20 cellular contexts compared by ENCODE assay signal in genomic region chr11:130918081-130918480, GRCh38. TPM values are rescaled to one million over a fixed set of nuclear protein-coding genes. Genes with fewer than 3 reads are reported as not detected.
DNase-seq lines count a peak whose midpoint lies in the region; ATAC-seq and TF ChIP-seq lines count a peak whose summit lies in the region.
"Had no signal": no experiment of that assay in that cellular context is flagged by ENCODE, and none has a peak within 500 bp of the region (broad histone marks: within the 10 kb centered on the region; RNA-seq: fewer than 3 reads in every experiment).

No MANE protein-coding gene starts in this region.

- DNase-seq in DND-41 (no peak), T-helper 17 cell (no peak), left colon (peak; percentile 39), spleen (peak; percentile 67), kidney tubule cell (ENCODE audit: low spot score) (no peak), superior temporal gyrus (ENCODE audit: extremely low spot score) (no peak)
- no peak for DNase-seq in activated CD4-positive, alpha-beta memory T cell treated with anti-CD3 and anti-CD28 coated beads, Interleukin-2, amount 10 ng/mL, durations not matched to agents 7 days and 5 days
- DNase-seq: CD4-positive, CD25-positive, alpha-beta regulatory T cell; COR-L47; H9; HFFc6; KBM-7; NCI-H1092; NCI-H1436; NCI-H187 treated with DMSO at 0.1 percent for 48 hours; NCI-H2107; NK-92 treated with Interleukin-12 subunit alpha and Interleukin-12 subunit beta, amount 100 ng/mL, for 24 hours; SHP77 treated with DMSO at 0.1 percent for 48 hours had no signal

- H3K27ac Mint-ChIP-seq in T-helper 17 cell: peak overlapping the region; percentile 14
- no peak overlapping the region for H3K27ac Mint-ChIP-seq in activated CD4-positive, alpha-beta memory T cell treated with anti-CD3 and anti-CD28 coated beads, Interleukin-2, amount 10 ng/mL, durations not matched to agents 7 days and 5 days
- H3K27ac Mint-ChIP-seq: H9, HFFc6 had no signal

- no peaks in the 10 kb centered on the region for H4K20me1 ChIP-seq in DND-41 (ENCODE audit: insufficient read depth, low read length)

- peaks cover 42% of the 10 kb centered on the region for H3K27me3 Mint-ChIP-seq in T-helper 17 cell
- H3K27me3 Mint-ChIP-seq in activated CD4-positive, alpha-beta memory T cell treated with anti-CD3 and anti-CD28 coated beads, Interleukin-2, amount 10 ng/mL, durations not matched to agents 7 days and 5 days: peaks cover 13% of the 10 kb centered on the region

- TF ChIP-seq CTCF in DND-41 (IDR thresholded peaks at IDR 0.05; ENCODE audit: borderline replicate concordance, extremely low read depth, low read length, poor library complexity, severe bottlenecking) (no peak), spleen (IDR thresholded peaks at IDR 0.05 in 8 of 11, conservative IDR thresholded peaks at IDR 0.05 in 3 of 11) (no peak)

- intact Hi-C loops in left colon (cut with DNase I, micrococcal nuclease): no loop called here
- intact Hi-C loops in spleen (cut with DNase I; ENCODE audit: low total_unique reads): no loop called here

- WGBS in spleen, 5 donors: 70 to 74% (median 72%) methylated on average over 6 of the region's 6 CpGs

- H3K4me3 Mint-ChIP-seq in T-helper 17 cell: no peak overlapping the region
- H3K4me3 Mint-ChIP-seq in activated CD4-positive, alpha-beta memory T cell treated with anti-CD3 and anti-CD28 coated beads, Interleukin-2, amount 10 ng/mL, durations not matched to agents 7 days and 5 days: no peak overlapping the region
- H3K4me3 Mint-ChIP-seq: H9, HFFc6 had no signal

- no peaks in the 10 kb centered on the region for H3K9me3 Mint-ChIP-seq in activated CD4-positive, alpha-beta memory T cell treated with anti-CD3 and anti-CD28 coated beads, Interleukin-2, amount 10 ng/mL, durations not matched to agents 7 days and 5 days
- H3K9me3 Mint-ChIP-seq: HFFc6 had no signal

- H3K27me3 ChIP-seq in DND-41 (ENCODE audit: insufficient read depth, low read length, poor library complexity) (no peaks in the 10 kb centered on the region), spleen (replicated peaks in 1 of 7) (peaks cover 0 to 28% (median 0%) of the 10 kb centered on the region in 7 donors)

- POLR2A ChIA-PET in activated CD4-positive, alpha-beta memory T cell treated with anti-CD3 and anti-CD28 coated beads, Interleukin-2, amount 10 ng/mL, durations not matched to agents 7 days and 5 days (lab: Charles Lee): interaction anchor here (0.9 kb wide), 1 partner anchor 29 kb away, joined by 3 read pairs; no protein-coding TSS in a partner anchor

- ATAC-seq in DND-41 (ENCODE audit: insufficient read depth, low read depth) (no peak), T-helper 17 cell (no peak), left colon (no peak)

- H3K4me1 Mint-ChIP-seq in T-helper 17 cell: peaks cover 21% of the 10 kb centered on the region
- peaks cover 30% of the 10 kb centered on the region for H3K4me1 Mint-ChIP-seq in activated CD4-positive, alpha-beta memory T cell treated with anti-CD3 and anti-CD28 coated beads, Interleukin-2, amount 10 ng/mL, durations not matched to agents 7 days and 5 days

- 0 out of 2 replicates have a peak overlapping the region, but pooled peaks have one; percentile 91 for H2AFZ ChIP-seq in DND-41 (ENCODE audit: low read depth, low read length)

- peaks cover 10% of the 10 kb centered on the region for H3K36me3 Mint-ChIP-seq in T-helper 17 cell (ENCODE audit: low read depth)
- peaks cover 17% of the 10 kb centered on the region for H3K36me3 Mint-ChIP-seq in activated CD4-positive, alpha-beta memory T cell treated with anti-CD3 and anti-CD28 coated beads, Interleukin-2, amount 10 ng/mL, durations not matched to agents 7 days and 5 days (ENCODE audit: low read depth)

- H3K27ac ChIP-seq in DND-41 (ENCODE audit: low read length) (no peak overlapping the region), spleen (no peak overlapping the region)
- H3K27ac ChIP-seq: RWPE1, SK-N-MC had no signal

- no peak overlapping the region for H3K4me2 ChIP-seq in DND-41 (ENCODE audit: insufficient read depth, low read length)

- CTCF ChIA-PET in activated CD4-positive, alpha-beta memory T cell treated with anti-CD3 and anti-CD28 coated beads, Interleukin-2, amount 10 ng/mL, durations not matched to agents 7 days and 5 days (lab: Charles Lee): no interaction called here

- H3K9me3 ChIP-seq in DND-41 (ENCODE audit: insufficient read depth, low read length, severe bottlenecking): no peaks in the 10 kb centered on the region
- H3K9me3 ChIP-seq in T-helper 17 cell (ENCODE audit: control insufficient read depth, low read length, poor library complexity, severe bottlenecking): no peaks in the 10 kb centered on the region
- peaks cover 0 to 8% (median 0%) of the 10 kb centered on the region in 8 donors for H3K9me3 ChIP-seq in spleen

- H3K9ac ChIP-seq in DND-41 (ENCODE audit: low read depth, low read length): no peak overlapping the region

- H3K79me2 ChIP-seq in DND-41 (ENCODE audit: insufficient read depth, low read length): peaks cover 25% of the 10 kb centered on the region

- H3K4me3 ChIP-seq in DND-41 (ENCODE audit: low read depth in 1 of 2, low read length in 2 of 2): no peak overlapping the region
- no peak overlapping the region for H3K4me3 ChIP-seq in spleen
- H3K4me3 ChIP-seq: SK-N-MC had no signal

- TF ChIP-seq POLR2A in spleen (IDR thresholded peaks at IDR 0.05): no peak

- H3K36me3 ChIP-seq in DND-41 (ENCODE audit: insufficient read depth, low read length): peaks cover 29% of the 10 kb centered on the region
- peaks cover 0 to 23% (median 12%) of the 10 kb centered on the region in 6 donors for H3K36me3 ChIP-seq in spleen

- H3K4me1 ChIP-seq in DND-41 (ENCODE audit: insufficient read depth, low read length) (peaks cover 31% of the 10 kb centered on the region), spleen (peaks cover 12 to 39% (median 30%) of the 10 kb centered on the region in 6 donors)

RNA-seq across cellular contexts. Expression of gene SNX19, which starts 1.8 kb away (rescaled TPM):
- total RNA-seq in T-helper 17 cell: 10 to 100 TPM; 64.6 to 67.3 TPM
- total RNA-seq in left colon: 10 to 100 TPM; 59.0 to 60.6 TPM
- total RNA-seq in spleen: 100 to 1,000 TPM in 3 of 7 donors, 10 to 100 TPM in 4; 46.2 to 121 (median 85.0) TPM
- polyA plus RNA-seq in spleen: 10 to 100 TPM in 2 of 3 donors, 1 to 10 TPM in 1; 6.0 to 12.9 (median 11.0) TPM
- total RNA-seq in activated CD4-positive, alpha-beta memory T cell treated with anti-CD3 and anti-CD28 coated beads, Interleukin-2, amount 10 ng/mL, durations not matched to agents 7 days and 5 days: 10 to 100 TPM; 38.0 to 41.8 TPM

Comparison
In these comparisons a context has a peak if more than half of its experiments do, and no peak if none do; other contexts are left out.
1. DNase-seq: peak in left colon (2 of 2) and spleen (single experiment); none in DND-41 (single experiment), T-helper 17 cell (0 of 3), kidney tubule cell (single experiment), activated CD4-positive, alpha-beta memory T cell treated with anti-CD3 and anti-CD28 coated beads, Interleukin-2, amount 10 ng/mL, durations not matched to agents 7 days and 5 days (single experiment) and superior temporal gyrus (single experiment).